23 cellular contexts compared by ENCODE assay signal in the genomic region with DNA sequence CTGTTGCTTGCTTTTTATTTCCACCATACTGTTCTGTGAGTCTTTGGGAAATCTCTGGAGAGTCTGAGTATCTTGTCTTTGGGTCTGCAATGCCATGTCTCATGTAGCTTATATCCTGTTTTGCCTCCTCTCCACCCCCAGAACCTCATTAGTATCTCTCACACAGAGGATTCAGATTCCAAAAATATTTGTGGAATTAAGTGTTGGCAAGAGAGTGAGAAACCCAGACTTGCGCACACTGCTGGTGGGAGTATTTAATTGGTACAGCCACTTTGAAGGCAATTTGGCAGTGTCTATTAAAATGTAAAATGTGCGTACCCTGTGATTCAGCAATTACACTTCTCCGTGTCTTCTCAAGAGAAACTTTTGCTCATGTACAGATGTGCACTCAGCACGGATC.
DNase-seq lines count a peak whose midpoint lies in the region; TF ChIP-seq lines count a peak whose summit lies in the region.
"Had no signal": no experiment of that assay in that cellular context is flagged by ENCODE, and none has a peak within 500 bp of the region (broad histone marks: within the 10 kb centered on the region; RNA-seq: fewer than 3 reads in every experiment).

No MANE protein-coding gene starts in this region.

- WGBS in GM23248 (ENCODE audit: low coverage in 1 of 2, low lambda C conversion rate in 2 of 2, missing lambda C conversion rate in 2 of 2), 2 experiments: 29 to 31% methylated on average over 4 of the region's 4 CpGs

- H3K4me2 ChIP-seq in GM23248 (ENCODE audit: unreplicated experiment): peak overlapping the region; percentile 21
- H3K4me2 ChIP-seq: BLaER1 had no signal

- no peaks in the 10 kb centered on the region for H3F3A ChIP-seq in GM23248 (ENCODE audit: insufficient read depth)

- in situ Hi-C loops in GM23248 (cut with MboI) (loop anchor here (25.0 kb wide), 2 partner anchors 256 to 1119 kb away; no protein-coding TSS in a partner anchor), astrocyte of the cerebellum (cut with HindIII; ENCODE audit: low sequenced_read_pairs) (loop anchor here (25.0 kb wide), 3 partner anchors 269 to 1119 kb away; no protein-coding TSS in a partner anchor)

- H3K4me3 ChIP-seq in GM23248 (no peak overlapping the region), astrocyte of the cerebellum (ENCODE audit: low read depth, low read length) (no peak overlapping the region)
- H3K4me3 ChIP-seq: BLaER1, coronary artery, esophagus squamous epithelium had no signal

- no peak overlapping the region for H3K27ac ChIP-seq in GM23248
- H3K27ac ChIP-seq: BLaER1, coronary artery, esophagus squamous epithelium had no signal

- no peak overlapping the region for H3K9ac ChIP-seq in GM23248
- H3K9ac ChIP-seq: BLaER1 had no signal

- no peaks in the 10 kb centered on the region for H3K9me3 ChIP-seq in GM23248 (ENCODE audit: low read depth)
- H3K9me3 ChIP-seq: BLaER1, esophagus squamous epithelium had no signal

- H2AFZ ChIP-seq in GM23248: no peak overlapping the region

- no peak for TF ChIP-seq CTCF in astrocyte of the cerebellum (IDR thresholded peaks at IDR 0.05; ENCODE audit: low read depth, low read length, missing control alignments)

- DNase-seq in A172 (ENCODE audit: low spot score): peak; percentile 54
- DNase-seq in GM23248: peak; percentile 30
- DNase-seq in astrocyte of the cerebellum (ENCODE audit: low read depth): peak; percentile 50
- DNase-seq in kidney tubule cell (ENCODE audit: low spot score): peak; percentile 37
- DNase-seq in CD1c-positive myeloid dendritic cell (ENCODE audit: extremely low spot score): no peak
- DNase-seq in GM19240 (ENCODE audit: insufficient read length, low spot score): no peak
- DNase-seq in cortex of kidney (lab: John Stamatoyannopoulos, UW): no peak
- no peak for DNase-seq in DMS79 (lab: John Stamatoyannopoulos, UW)
- DNase-seq: 8988T; activated CD4-positive, alpha-beta T cell treated with anti-CD3 and anti-CD28 coated beads for 1 hour; activated CD8-positive, alpha-beta T cell treated with anti-CD3 and anti-CD28 coated beads, Interleukin-2, amount 10 ng/mL, durations not matched to agents 7 days and 5 days; activated gamma-delta T cell; activated T-cell treated with anti-CD3 and anti-CD28 coated beads, Interleukin-2, amount 50 U/mL, for 1 hour; esophagus squamous epithelium; KBM-7; kidney; NCI-H2171; NCI-H526 treated with DMSO at 0.1 percent for 48 hours; small intestine; stimulated activated CD4-positive, alpha-beta T cell treated with anti-CD3 and anti-CD28 coated beads, Interleukin-2, amount 100 ng/mL, for 24 hours; trophoblast cell had no signal

- H4K20me1 ChIP-seq in GM23248 (ENCODE audit: insufficient read depth): no peaks in the 10 kb centered on the region
- H4K20me1 ChIP-seq: BLaER1 had no signal

- H3K27me3 ChIP-seq in GM23248 (replicated peaks; ENCODE audit: insufficient read depth): 0 out of 2 replicates have a peak, but pooled peaks cover 2% of the 10 kb centered on the region
- H3K27me3 ChIP-seq: BLaER1, esophagus squamous epithelium had no signal

- peaks cover 11% of the 10 kb centered on the region for H3K4me1 ChIP-seq in GM23248 (ENCODE audit: insufficient read depth)
- H3K4me1 ChIP-seq: BLaER1, esophagus squamous epithelium had no signal

- H3K9me2 ChIP-seq in GM23248 (ENCODE audit: insufficient read depth): no peaks in the 10 kb centered on the region

- no peaks in the 10 kb centered on the region for H3K79me2 ChIP-seq in GM23248 (ENCODE audit: insufficient read depth)

- no peaks in the 10 kb centered on the region for H3K36me3 ChIP-seq in GM23248 (ENCODE audit: low read depth)
- H3K36me3 ChIP-seq: BLaER1, esophagus squamous epithelium had no signal

Comparison
In these comparisons a context has a peak if more than half of its experiments do, and no peak if none do; other contexts are left out.
1. DNase-seq: peak in A172 (single experiment), GM23248 (single experiment), astrocyte of the cerebellum (single experiment) and kidney tubule cell (single experiment); none in CD1c-positive myeloid dendritic cell (single experiment), GM19240 (single experiment), cortex of kidney (single experiment) and DMS79 (single experiment).